In genomic region chr17:57879437-57880085, GRCh38 we compare ENCODE assay signal across 7 cellular contexts. TPM values are rescaled to one million over a fixed set of nuclear protein-coding genes. Genes with fewer than 3 reads are reported as not detected.
DNase-seq lines count a peak whose midpoint lies in the region; ATAC-seq and TF ChIP-seq lines count a peak whose summit lies in the region.

No MANE protein-coding gene starts in this region.

- H3K27ac Mint-ChIP-seq in stimulated activated naive CD8-positive, alpha-beta T cell treated with anti-CD3 and anti-CD28 coated beads, Interleukin-15, amount 100 ng/mL, for 72 hours, result peak overlapping the region; percentile 14 to 82

- H3K27me3 ChIP-seq in SJSA1 (replicated peaks) (no peaks in the 10 kb centered on the region), spleen (replicated peaks in 1 of 7) (peaks cover 0 to 16% (median 0%) of the 10 kb centered on the region in 7 donors)

- H3K36me3 ChIP-seq in SJSA1 (peaks cover 73% of the 10 kb centered on the region), spleen (peaks cover 0 to 47% (median 0%) of the 10 kb centered on the region in 6 donors)

- H3K4me1 Mint-ChIP-seq in stimulated activated naive CD8-positive, alpha-beta T cell treated with anti-CD3 and anti-CD28 coated beads, Interleukin-15, amount 100 ng/mL, for 72 hours, result peaks cover 33% of the 10 kb centered on the region

- intact Hi-C loops in spleen (cut with DNase I; ENCODE audit: low total_unique reads), result no loop called here

- H3K9me3 ChIP-seq in SJSA1 (replicated peaks) (no peaks in the 10 kb centered on the region), spleen (no peaks in the 10 kb centered on the region)

- no peaks in the 10 kb centered on the region for H3K9me3 Mint-ChIP-seq in stimulated activated naive CD8-positive, alpha-beta T cell treated with anti-CD3 and anti-CD28 coated beads, Interleukin-15, amount 100 ng/mL, for 72 hours

- H3K27ac ChIP-seq in SJSA1 (peak overlapping the region; percentile 59), spleen (peak overlapping the region in 1 of 8 donors; percentile 1)

- no peak for TF ChIP-seq POLR2A in spleen (IDR thresholded peaks at IDR 0.05)

- H3K4me1 ChIP-seq in SJSA1 (replicated peaks) (peaks cover 78% of the 10 kb centered on the region), spleen (peaks cover 6 to 36% (median 13%) of the 10 kb centered on the region in 6 donors)

- H3K4me3 Mint-ChIP-seq in stimulated activated naive CD8-positive, alpha-beta T cell treated with anti-CD3 and anti-CD28 coated beads, Interleukin-15, amount 100 ng/mL, for 72 hours, result no peak overlapping the region

- 84 to 92% (median 87%) methylated on average over 12 of the region's 12 CpGs for WGBS in spleen, 5 donors

- peak; percentile 69 for DNase-seq in HT1080 (ENCODE audit: low read depth)
- no peak for DNase-seq in SJSA1 (ENCODE audit: low read depth in 1 of 2, low spot score in 2 of 2)
- DNase-seq in iPS-NIHi7 (ENCODE audit: extremely low spot score), result peak; percentile 53
- no peak for DNase-seq in stimulated activated naive CD8-positive, alpha-beta T cell treated with anti-CD3 and anti-CD28 coated beads, Interleukin-15, amount 100 ng/mL, for 72 hours
- no peak for DNase-seq in spleen
- DNase-seq in NCI-H2029 treated with DMSO at 0.1 percent for 48 hours (lab: John Stamatoyannopoulos, UW), result no peak

- TF ChIP-seq CTCF in spleen (IDR thresholded peaks at IDR 0.05 in 8 of 11, conservative IDR thresholded peaks at IDR 0.05 in 3 of 11), result no peak

- ATAC-seq in stimulated activated naive CD8-positive, alpha-beta T cell treated with anti-CD3 and anti-CD28 coated beads, Interleukin-15, amount 100 ng/mL, for 72 hours, result peak; percentile 6
- ATAC-seq in HG02870 (IDR thresholded peaks at IDR 0.05; ENCODE audit: unreplicated experiment), result no peak

- H3K27me3 Mint-ChIP-seq in stimulated activated naive CD8-positive, alpha-beta T cell treated with anti-CD3 and anti-CD28 coated beads, Interleukin-15, amount 100 ng/mL, for 72 hours, result peaks cover 25% of the 10 kb centered on the region

- H3K4me3 ChIP-seq in SJSA1 (no peak overlapping the region), spleen (no peak overlapping the region)

RNA-seq across cellular contexts. Expression of gene MRPS23, which starts 29.7 kb away (rescaled TPM):
- total RNA-seq in HT1080 (2014; rRNA removed; shearing (Covaris generic)), result 129 and 133 TPM in 2 replicates
- 77.9 and 97.4 TPM in 2 replicates for polyA plus RNA-seq in HT1080 (2015; cell fraction: cytosol; rRNA removed)
- 52.3 and 66.8 TPM in 2 replicates for polyA plus RNA-seq in HT1080 (2015; cell fraction: nucleus; rRNA removed)
- 59.2 and 83.4 TPM in 2 replicates for total RNA-seq in SJSA1 (2014; rRNA removed; shearing (Covaris generic))
- 10 to 100 TPM in 6 of 7 donors, 1 to 10 TPM in 1; 7.3 to 26.4 (median 22.4) TPM for total RNA-seq in spleen
- 10 to 100 TPM; 13.9 to 29.2 (median 28.6) TPM for polyA plus RNA-seq in spleen

Comparison
In these comparisons a context has a peak if more than half of its experiments do, and no peak if none do; other contexts are left out.
1. DNase-seq: peak in HT1080 (single experiment) and iPS-NIHi7 (single experiment); none in SJSA1 (0 of 2), stimulated activated naive CD8-positive, alpha-beta T cell treated with anti-CD3 and anti-CD28 coated beads, Interleukin-15, amount 100 ng/mL, for 72 hours (0 of 2), spleen (single experiment) and NCI-H2029 treated with DMSO at 0.1 percent for 48 hours (single experiment).